In genomic region chr2:97812916-97813315, GRCh38 we compare ENCODE assay signal across 1 cellular context.
TF ChIP-seq lines count a peak whose summit lies in the region.

No MANE protein-coding gene starts in this region.

TF ChIP-seq in GM12878, 131 proteins besides CTCF, POLR2A, EP300 and RAD21 (continued from another document):
- TF ChIP-seq E2F4 (IDR thresholded peaks at IDR 0.05; ENCODE audit: low read depth, low read length), result no peak
- no peak for TF ChIP-seq RAD51 (IDR thresholded peaks at IDR 0.05)
- TF ChIP-seq CREB1 (IDR thresholded peaks at IDR 0.05; ENCODE audit: low read depth), result no peak
- no peak for TF ChIP-seq NR2C2 (IDR thresholded peaks at IDR 0.05; ENCODE audit: borderline replicate concordance, control insufficient read depth, insufficient read length, low read depth)
- no peak for TF ChIP-seq ATF2 (IDR thresholded peaks at IDR 0.05; ENCODE audit: low read length)
- TF ChIP-seq SMAD5 (IDR thresholded peaks at IDR 0.05; ENCODE audit: low read depth), result no peak
- no peak for TF ChIP-seq MYC (IDR thresholded peaks at IDR 0.05; ENCODE audit: insufficient read depth, insufficient read length, insufficient replicate concordance, low read length, severe bottlenecking)
- TF ChIP-seq MXI1 (IDR thresholded peaks at IDR 0.05; ENCODE audit: low read depth, low read length), result no peak
